Comparison of ENCODE assay signal across 25 cellular contexts in the genomic region with DNA sequence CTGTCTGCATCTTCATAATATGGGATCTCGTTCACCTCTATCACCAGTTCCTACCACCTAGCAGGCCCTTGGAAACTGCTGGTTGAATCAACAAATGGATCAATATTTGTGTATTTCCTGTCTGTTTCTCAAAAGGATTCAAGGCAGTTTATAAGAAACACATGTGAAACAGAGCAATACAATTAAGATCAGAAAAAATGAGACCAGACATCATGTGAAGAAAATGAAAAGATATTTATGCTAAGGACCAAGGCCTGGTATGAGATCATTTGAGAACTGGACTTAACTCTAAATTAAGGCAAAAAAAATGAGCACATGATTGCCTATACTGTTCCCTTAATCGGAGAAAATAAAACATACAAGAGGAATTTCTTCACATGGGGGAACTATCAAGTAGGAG.
"Had no signal": no experiment of that assay in that cellular context is flagged by ENCODE, and none has a peak within 500 bp of the region (broad histone marks: within the 10 kb centered on the region; RNA-seq: fewer than 3 reads in every experiment).

No MANE protein-coding gene starts in this region.

- H3K27ac ChIP-seq: SJSA1 had no signal

- H3K27ac Mint-ChIP-seq: activated CD8-positive, alpha-beta T cell treated with anti-CD3 and anti-CD28 coated beads, Interleukin-2, amount 10 ng/mL, durations not matched to agents 7 days and 5 days; activated naive CD4-positive, alpha-beta T cell treated with anti-CD3 and anti-CD28 coated beads, Interleukin-2, amount 50 U/mL, for 72 hours; activated naive CD8-positive, alpha-beta T cell treated with anti-CD3 and anti-CD28 coated beads, Interleukin-2, amount 50 U/mL, for 24 hours; T-helper 17 cell; WTC11 had no signal

- H3K27me3 ChIP-seq: SJSA1 had no signal

- H3K4me1 Mint-ChIP-seq: activated naive CD8-positive, alpha-beta T cell treated with anti-CD3 and anti-CD28 coated beads, Interleukin-2, amount 50 U/mL, for 24 hours; T-helper 17 cell had no signal

- H3K9me3 Mint-ChIP-seq: activated naive CD4-positive, alpha-beta T cell treated with anti-CD3 and anti-CD28 coated beads, Interleukin-2, amount 50 U/mL, for 72 hours; activated naive CD8-positive, alpha-beta T cell treated with anti-CD3 and anti-CD28 coated beads, Interleukin-2, amount 50 U/mL, for 24 hours had no signal

- DNase-seq: activated CD4-positive, alpha-beta T cell treated with anti-CD3 and anti-CD28 coated beads for 48 hours; activated CD4-positive, alpha-beta T cell treated with anti-CD3 and anti-CD28 coated beads, Interleukin-2, amount 50 U/mL, for 4 hours; activated CD4-positive, CD25-positive, alpha-beta regulatory T cell treated with anti-CD3 and anti-CD28 coated beads, Interleukin-2, amount 50 U/mL, for 72 hours; activated CD8-positive, alpha-beta memory T cell treated with anti-CD3 and anti-CD28 coated beads, Interleukin-2, amount 50 U/mL, for 48 hours; activated CD8-positive, alpha-beta T cell treated with anti-CD3 and anti-CD28 coated beads, Interleukin-2, amount 10 ng/mL, durations not matched to agents 7 days and 5 days; activated effector memory CD4-positive, alpha-beta T cell treated with anti-CD3 and anti-CD28 coated beads, Interleukin-2, amount 50 U/mL, for 16 hours; activated naive CD4-positive, alpha-beta T cell treated with Interleukin-2 at 50 U/mL for 16 hours; activated naive CD8-positive, alpha-beta T cell treated with anti-CD3 and anti-CD28 coated beads, Interleukin-2, amount 50 U/mL, for 24 hours; activated T-cell treated with anti-CD3 and anti-CD28 coated beads, Interleukin-2, amount 50 U/mL, for 1 hour; amygdala; Karpas-422; MM.1S; NCI-H1105; NCI-H1436 treated with DMSO at 0.1 percent for 48 hours; NCI-H187; NCI-H2081; NCI-H446; NCI-H524; PC-3; SHP77; T-helper 17 cell; T-helper 9 cell had no signal

- H3K4me3 Mint-ChIP-seq: activated CD8-positive, alpha-beta T cell treated with anti-CD3 and anti-CD28 coated beads, Interleukin-2, amount 10 ng/mL, durations not matched to agents 7 days and 5 days; activated naive CD8-positive, alpha-beta T cell treated with anti-CD3 and anti-CD28 coated beads, Interleukin-2, amount 50 U/mL, for 24 hours; T-helper 17 cell; WTC11 had no signal

- ATAC-seq: activated CD8-positive, alpha-beta T cell treated with anti-CD3 and anti-CD28 coated beads, Interleukin-2, amount 10 ng/mL, durations not matched to agents 7 days and 5 days; activated naive CD4-positive, alpha-beta T cell treated with anti-CD3 and anti-CD28 coated beads, Interleukin-2, amount 50 U/mL, for 72 hours; activated naive CD8-positive, alpha-beta T cell treated with anti-CD3 and anti-CD28 coated beads, Interleukin-2, amount 50 U/mL, for 24 hours; PC-3; T-helper 17 cell; WTC11 had no signal

- H3K27me3 Mint-ChIP-seq: activated naive CD8-positive, alpha-beta T cell treated with anti-CD3 and anti-CD28 coated beads, Interleukin-2, amount 50 U/mL, for 24 hours; T-helper 17 cell had no signal

- H3K4me3 ChIP-seq: SJSA1 had no signal

- H3K36me3 ChIP-seq: SJSA1 had no signal

- H3K9me3 ChIP-seq: SJSA1 had no signal
